ENCODE assay signal across 34 cellular contexts in genomic region chr21:16974060-16974459, GRCh38.
"Had no signal": no experiment of that assay in that cellular context is flagged by ENCODE, and none has a peak within 500 bp of the region (broad histone marks: within the 10 kb centered on the region; RNA-seq: fewer than 3 reads in every experiment).

No MANE protein-coding gene starts in this region.

- H3K36me3 ChIP-seq: MG63 had no signal

- H3K9me3 ChIP-seq: MG63 had no signal

- H3K27me3 ChIP-seq: MG63 had no signal

- DNase-seq: Karpas-422, Kasumi-1, MG63, MM.1S, MV-4-11, NCI-H1048, NCI-H1092, NCI-H1092 treated with DMSO at 0.1 percent for 48 hours, NCI-H1105, NCI-H1105 treated with DMSO at 0.1 percent for 48 hours, NCI-H1417, NCI-H1417 treated with DMSO at 0.1 percent for 48 hours, NCI-H1436, NCI-H1436 treated with DMSO at 0.1 percent for 48 hours, NCI-H146, NCI-H1694, NCI-H1694 treated with DMSO at 0.1 percent for 48 hours, NCI-H187, NCI-H187 treated with DMSO at 0.1 percent for 48 hours, NCI-H1930, NCI-H2029, NCI-H2029 treated with DMSO at 0.1 percent for 48 hours, NCI-H2081, NCI-H2081 treated with DMSO at 0.1 percent for 48 hours, NCI-H2107, NCI-H2171, NCI-H2171 treated with DMSO at 0.1 percent for 48 hours, NCI-H2227 treated with DMSO at 0.1 percent for 48 hours, NCI-H226, NCI-H345, NCI-H446, NCI-H446 treated with DMSO at 0.1 percent for 48 hours, NCI-H510A, NCI-H510A treated with DMSO at 0.1 percent for 48 hours had no signal

- H3K4me3 ChIP-seq: MG63 had no signal
